1 cellular context compared by ENCODE assay signal in the genomic region with DNA sequence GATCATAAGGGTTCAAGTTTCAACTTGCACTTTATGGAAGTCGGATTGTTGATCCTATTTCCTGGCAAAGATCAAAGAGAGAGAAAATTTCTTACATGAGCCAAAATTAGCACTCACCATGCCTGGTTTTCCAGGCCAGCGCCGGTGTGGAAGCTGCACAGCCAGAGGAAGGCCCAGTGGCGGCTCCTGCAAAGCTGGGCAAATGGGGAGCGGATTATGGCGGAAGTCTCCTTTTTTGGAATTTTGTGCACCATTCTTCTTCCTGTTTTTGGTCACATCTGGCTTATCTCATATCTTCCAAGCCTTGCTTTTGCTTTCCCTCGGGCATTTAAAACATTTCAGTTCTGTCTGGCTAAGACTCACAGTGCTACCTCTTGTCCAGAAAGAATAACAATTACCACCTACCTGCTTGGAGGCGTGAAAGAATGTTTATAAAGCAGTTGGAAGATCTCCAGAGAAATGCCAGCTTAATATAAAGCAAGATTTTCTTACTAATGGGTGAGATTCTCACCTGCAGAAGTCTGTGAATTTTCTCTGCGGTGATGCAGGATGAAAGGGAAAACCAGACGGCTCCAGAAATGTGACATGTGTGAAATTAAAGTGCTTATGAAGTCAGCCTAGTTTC.
A peak's percentile ranks its signal among the peaks of the same experiment; 100 is the strongest.
TF ChIP-seq lines count a peak whose summit lies in the region.

No MANE protein-coding gene starts in this region.

TF ChIP-seq in neural cell, 6 proteins besides CTCF, POLR2A, EP300 and RAD21 (continued from another document):
- TF ChIP-seq, protein P1, sequence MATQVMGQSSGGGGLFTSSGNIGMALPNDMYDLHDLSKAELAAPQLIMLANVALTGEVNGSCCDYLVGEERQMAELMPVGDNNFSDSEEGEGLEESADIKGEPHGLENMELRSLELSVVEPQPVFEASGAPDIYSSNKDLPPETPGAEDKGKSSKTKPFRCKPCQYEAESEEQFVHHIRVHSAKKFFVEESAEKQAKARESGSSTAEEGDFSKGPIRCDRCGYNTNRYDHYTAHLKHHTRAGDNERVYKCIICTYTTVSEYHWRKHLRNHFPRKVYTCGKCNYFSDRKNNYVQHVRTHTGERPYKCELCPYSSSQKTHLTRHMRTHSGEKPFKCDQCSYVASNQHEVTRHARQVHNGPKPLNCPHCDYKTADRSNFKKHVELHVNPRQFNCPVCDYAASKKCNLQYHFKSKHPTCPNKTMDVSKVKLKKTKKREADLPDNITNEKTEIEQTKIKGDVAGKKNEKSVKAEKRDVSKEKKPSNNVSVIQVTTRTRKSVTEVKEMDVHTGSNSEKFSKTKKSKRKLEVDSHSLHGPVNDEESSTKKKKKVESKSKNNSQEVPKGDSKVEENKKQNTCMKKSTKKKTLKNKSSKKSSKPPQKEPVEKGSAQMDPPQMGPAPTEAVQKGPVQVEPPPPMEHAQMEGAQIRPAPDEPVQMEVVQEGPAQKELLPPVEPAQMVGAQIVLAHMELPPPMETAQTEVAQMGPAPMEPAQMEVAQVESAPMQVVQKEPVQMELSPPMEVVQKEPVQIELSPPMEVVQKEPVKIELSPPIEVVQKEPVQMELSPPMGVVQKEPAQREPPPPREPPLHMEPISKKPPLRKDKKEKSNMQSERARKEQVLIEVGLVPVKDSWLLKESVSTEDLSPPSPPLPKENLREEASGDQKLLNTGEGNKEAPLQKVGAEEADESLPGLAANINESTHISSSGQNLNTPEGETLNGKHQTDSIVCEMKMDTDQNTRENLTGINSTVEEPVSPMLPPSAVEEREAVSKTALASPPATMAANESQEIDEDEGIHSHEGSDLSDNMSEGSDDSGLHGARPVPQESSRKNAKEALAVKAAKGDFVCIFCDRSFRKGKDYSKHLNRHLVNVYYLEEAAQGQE (IDR thresholded peaks at IDR 0.05; ENCODE audit: borderline replicate concordance), result peak; percentile 20
